7 cellular contexts compared by ENCODE assay signal in genomic region chr10:22648547-22648961, GRCh38.
DNase-seq lines count a peak whose midpoint lies in the region; ATAC-seq, FAIRE-seq and TF ChIP-seq lines count a peak whose summit lies in the region.

No MANE protein-coding gene starts in this region.

- H2BK12ac ChIP-seq in trophoblast cell (ENCODE audit: low read length) (no peak overlapping the region), neuronal stem cell (ENCODE audit: low read length) (no peak overlapping the region)

- TF ChIP-seq POLR2A in GM12878 (IDR thresholded peaks at IDR 0.05; ENCODE audit: low read depth, low read length) = no peak

- no peaks in the 10 kb centered on the region for H3K9me3 ChIP-seq in GM12878 (replicated peaks; ENCODE audit: control insufficient read depth, insufficient read depth, low read length)
- no peaks in the 10 kb centered on the region for H3K9me3 ChIP-seq in trophoblast cell (ENCODE audit: insufficient read depth, low read depth, low read length)
- H3K9me3 ChIP-seq in neuronal stem cell (replicated peaks in 1 of 2; ENCODE audit: control insufficient read depth in 2 of 2, insufficient read depth in 1 of 2, low read depth in 1 of 2, low read length in 2 of 2) = no peaks in the 10 kb centered on the region

- TF ChIP-seq RAD21 in GM12878 (IDR thresholded peaks at IDR 0.05; ENCODE audit: insufficient read depth, low read depth, low read length) = no peak

- ATAC-seq in GM18867 (IDR thresholded peaks at IDR 0.05; ENCODE audit: unreplicated experiment) (peak; percentile 52), HG02981 (IDR thresholded peaks at IDR 0.05; ENCODE audit: unreplicated experiment) (peak; percentile 41), GM12878 (peak; percentile 72)

- DNase-seq in GM12878 (ENCODE audit: low read depth, low spot score) (peak; percentile 75), trophoblast cell (peak; percentile 42 to 76), NCI-H345 (lab: John Stamatoyannopoulos, UW) (no peak), GM10248 (ENCODE audit: extremely low spot score) (no peak), neuronal stem cell (ENCODE audit: low spot score) (no peak)

- H3K79me1 ChIP-seq in trophoblast cell (ENCODE audit: low read length) (peaks cover 9% of the 10 kb centered on the region), neuronal stem cell (ENCODE audit: low read depth, low read length) (no peaks in the 10 kb centered on the region)

- no peaks in the 10 kb centered on the region for H3K27me3 ChIP-seq in GM12878 (replicated peaks in 1 of 2; ENCODE audit: control insufficient read depth in 2 of 2, insufficient read depth in 2 of 2, low read length in 1 of 2)
- H3K27me3 ChIP-seq in trophoblast cell (ENCODE audit: insufficient read depth, low read length) = no peaks in the 10 kb centered on the region
- H3K27me3 ChIP-seq in neuronal stem cell (ENCODE audit: control insufficient read depth in 3 of 3, insufficient read depth in 3 of 3, low read depth in 1 of 3, low read length in 3 of 3) = no peaks in the 10 kb centered on the region

- in situ Hi-C loops in GM12878 (cut with MboI) = no loop called here

- no peak overlapping the region for H2BK15ac ChIP-seq in neuronal stem cell (ENCODE audit: low read length)

- no peak overlapping the region for H2BK5ac ChIP-seq in trophoblast cell (ENCODE audit: low read depth, low read length, poor library complexity)
- no peak overlapping the region for H2BK5ac ChIP-seq in neuronal stem cell (ENCODE audit: low read length)

- peak; percentile 59 for FAIRE-seq in GM12878 (lab: Jason Lieb, UNC)

- RAD21 ChIA-PET in GM12878 (lab: Charles Lee; ENCODE audit: unreplicated experiment) = interaction anchor here (0.5 to 9.1 kb wide), 17 partner anchors 11 to 64 kb away, joined by 3 to 99 read pairs (median 6); no protein-coding TSS in a partner anchor

- H3K18ac ChIP-seq in trophoblast cell (ENCODE audit: low read length) (no peak overlapping the region), neuronal stem cell (ENCODE audit: low read length) (no peak overlapping the region)

- intact Hi-C loops in GM12878 (cut with micrococcal nuclease; ENCODE audit: unreplicated experiment) = loop anchor here (5.0 kb wide), 3 partner anchors 41 to 339 kb away; partner anchors contain the start of gene PIP4K2A

- H4K12ac ChIP-seq in trophoblast cell (ENCODE audit: low read depth, low read length) = no peak overlapping the region

- H3K79me2 ChIP-seq in GM12878 (ENCODE audit: control insufficient read depth, insufficient read depth, low read length) = peaks cover 96% of the 10 kb centered on the region
- H3K79me2 ChIP-seq in trophoblast cell (ENCODE audit: control insufficient read depth, insufficient read depth, low read length, poor library complexity) = peaks cover 2% of the 10 kb centered on the region

- SMC1A ChIA-PET in GM12878 (lab: Charles Lee; ENCODE audit: uncharacterized antibody, unreplicated experiment) = interaction anchor here (1.2 to 13.5 kb wide), 21 partner anchors 11 to 78 kb away, joined by 3 to 172 read pairs (median 7); partner anchors contain the start of gene PIP4K2A

- H3K9ac ChIP-seq in GM12878 (ENCODE audit: control insufficient read depth, insufficient read depth, low read length) = no peak overlapping the region
- no peak overlapping the region for H3K9ac ChIP-seq in trophoblast cell (ENCODE audit: low read length)
- H3K9ac ChIP-seq in neuronal stem cell (ENCODE audit: low read depth, low read length, poor library complexity) = no peak overlapping the region

- WGBS in GM12878 (ENCODE audit: insufficient coverage, insufficient replicate concordance, low lambda C conversion rate, missing lambda C conversion rate) = 0% methylated on average over 2 of the region's 2 CpGs
- no CpG with 5 or more reads among the region's 2 CpGs for WGBS in trophoblast cell (ENCODE audit: extremely low coverage, insufficient coverage, insufficient read length)
- WGBS in neuronal stem cell (ENCODE audit: extremely low coverage in 2 of 2, insufficient read length in 2 of 2, insufficient replicate concordance in 1 of 2), 2 donors = no CpG with 5 or more reads among the region's 2 CpGs

- BruUV-seq in GM12878 (replicated peaks; lab: Mats Ljungman, UMichigan) = no TSS peak

- H2AFZ ChIP-seq in GM12878 (ENCODE audit: control insufficient read depth, low read depth, low read length) = no peak overlapping the region
- H2AFZ ChIP-seq in trophoblast cell (ENCODE audit: insufficient read depth, low read length, poor library complexity) = no peak overlapping the region
- H2AFZ ChIP-seq in neuronal stem cell (ENCODE audit: low read length) = no peak overlapping the region

- H3K14ac ChIP-seq in trophoblast cell (ENCODE audit: low read length) (no peak overlapping the region), neuronal stem cell (ENCODE audit: low read length) (no peak overlapping the region)

- POLR2A ChIA-PET in GM12878 (lab: Charles Lee) (interaction anchor here (0.6 to 6.2 kb wide), 10 partner anchors 14 to 99 kb away, joined by 3 to 30 read pairs (median 8); no protein-coding TSS in a partner anchor), GM10248 (lab: Yijun Ruan, JAX) (no interaction called here)

- H3K4me2 ChIP-seq in GM12878 (ENCODE audit: control insufficient read depth, insufficient read depth) (peak overlapping the region; percentile 78), trophoblast cell (ENCODE audit: low read length) (no peak overlapping the region), neuronal stem cell (ENCODE audit: insufficient read depth, low read length, poor library complexity, severe bottlenecking) (no peak overlapping the region)

- H4K20me1 ChIP-seq in GM12878 (ENCODE audit: control insufficient read depth, insufficient read depth) = no peaks in the 10 kb centered on the region

- H3K4ac ChIP-seq in trophoblast cell (ENCODE audit: low read depth, low read length) = no peak overlapping the region
- H3K4ac ChIP-seq in neuronal stem cell (ENCODE audit: low read length) = no peak overlapping the region

- H3K4me3 ChIP-seq in GM12878 (no peak overlapping the region), trophoblast cell (ENCODE audit: low read depth, low read length) (no peak overlapping the region), neuronal stem cell (ENCODE audit: low read length in 2 of 2) (no peak overlapping the region)

- peak; percentile 32 to 50; a peak in 2 of 4 replicates for TF ChIP-seq EP300 in GM12878 (IDR thresholded peaks at IDR 0.05; ENCODE audit: borderline replicate concordance in 1 of 2, control insufficient read depth in 1 of 2, low read depth in 2 of 2, low read length in 2 of 2)

- no peak overlapping the region for H3K23ac ChIP-seq in trophoblast cell (ENCODE audit: low read length)
- H3K23ac ChIP-seq in neuronal stem cell (ENCODE audit: low read depth, low read length, poor library complexity) = no peak overlapping the region

- H4K8ac ChIP-seq in trophoblast cell (ENCODE audit: low read depth, low read length) = no peak overlapping the region
- H4K8ac ChIP-seq in neuronal stem cell (ENCODE audit: low read depth, low read length) = no peak overlapping the region

- H4K91ac ChIP-seq in trophoblast cell (ENCODE audit: low read depth, low read length) (no peak overlapping the region), neuronal stem cell (ENCODE audit: low read depth, low read length, poor library complexity) (no peak overlapping the region)

- H2BK120ac ChIP-seq in trophoblast cell (ENCODE audit: insufficient read depth, low read length, poor library complexity) (no peak overlapping the region), neuronal stem cell (ENCODE audit: low read depth, low read length) (no peak overlapping the region)

- CTCF ChIA-PET in GM12878 (lab: Yijun Ruan, JAX) = interaction anchor here (1.0 to 12.1 kb wide), 10 partner anchors 10 to 68 kb away, joined by 3 to 72 read pairs (median 8); no protein-coding TSS in a partner anchor
- CTCF ChIA-PET in GM10248 (lab: Yijun Ruan, JAX) = interaction anchor here (0.7 to 1.8 kb wide), 8 partner anchors 9 to 43 kb away, joined by 3 to 5 read pairs (median 4); no protein-coding TSS in a partner anchor

- H3K27ac ChIP-seq in GM12878 (ENCODE audit: control insufficient read depth, insufficient read depth) = peak overlapping the region; percentile 78
- H3K27ac ChIP-seq in trophoblast cell (ENCODE audit: low read depth, low read length) = peak overlapping the region; percentile 49
- no peak overlapping the region for H3K27ac ChIP-seq in neuronal stem cell (replicated peaks; ENCODE audit: low read length)

- peaks cover 0 to 2% of the 10 kb centered on the region in 2 experiments; a peak in 2 of 4 replicates for H3K36me3 ChIP-seq in GM12878 (ENCODE audit: control insufficient read depth in 2 of 2, insufficient read depth in 2 of 2, low read length in 1 of 2)
- peaks cover 0 to 3% of the 10 kb centered on the region in 2 experiments for H3K36me3 ChIP-seq in trophoblast cell (ENCODE audit: control insufficient read depth in 1 of 2, insufficient read depth in 2 of 2, low read length in 2 of 2)
- H3K36me3 ChIP-seq in neuronal stem cell (replicated peaks in 1 of 2; ENCODE audit: control insufficient read depth in 2 of 2, insufficient read depth in 2 of 2, low read length in 2 of 2) = no peaks in the 10 kb centered on the region

- H3K4me1 ChIP-seq in GM12878 (ENCODE audit: control insufficient read depth, insufficient read depth, low read length) (peaks cover 83% of the 10 kb centered on the region), trophoblast cell (ENCODE audit: control insufficient read depth in 1 of 2, insufficient read depth in 2 of 2, low read length in 2 of 2) (peaks cover 26 to 33% of the 10 kb centered on the region in 2 experiments), neuronal stem cell (ENCODE audit: control insufficient read depth in 2 of 2, insufficient read depth in 1 of 2, low read depth in 1 of 2, low read length in 2 of 2) (peaks cover 18% of the 10 kb centered on the region in 2 donors)

- TF ChIP-seq CTCF in GM12878 (IDR thresholded peaks at IDR 0.05 in 2 of 3, conservative IDR thresholded peaks at IDR 0.05 in 1 of 3; ENCODE audit: control insufficient read depth in 2 of 3, extremely low read depth in 1 of 3, insufficient read depth in 1 of 3, low read depth in 3 of 3, low read length in 3 of 3) = no peak
- TF ChIP-seq CTCF in GM10248 (IDR thresholded peaks at IDR 0.05; ENCODE audit: control extremely low read depth, extremely low read depth, low read depth, missing control alignments) = no peak

- H2AK5ac ChIP-seq in trophoblast cell (ENCODE audit: low read length) (no peak overlapping the region), neuronal stem cell (ENCODE audit: low read depth, low read length) (no peak overlapping the region)

TF ChIP-seq in GM12878, 131 proteins besides CTCF, POLR2A, EP300 and RAD21 (continues in another document):
- no peak for TF ChIP-seq PKNOX1 (IDR thresholded peaks at IDR 0.05)
- peak; percentile 59; the same call in 1 of the 2 replicates for TF ChIP-seq MEF2A (IDR thresholded peaks at IDR 0.05; ENCODE audit: insufficient read depth, low read depth, low read length)

Comparison
In these comparisons a context has a peak if more than half of its experiments do, and no peak if none do; other contexts are left out.
1. DNase-seq: peak in GM12878 (single experiment) and trophoblast cell (2 of 2); none in NCI-H345 (single experiment), GM10248 (single experiment) and neuronal stem cell (single experiment).
2. Peak in every context shown above with its lines, with median percentiles within 50 percentile points of each other: ATAC-seq.